Comparison of ENCODE assay signal across 8 cellular contexts in genomic region chr14:70027785-70028428, GRCh38.
A peak's percentile ranks its signal among the peaks of the same experiment; 100 is the strongest.
DNase-seq lines count a peak whose midpoint lies in the region; ATAC-seq and TF ChIP-seq lines count a peak whose summit lies in the region.

No MANE protein-coding gene starts in this region.

- ATAC-seq in left lung = peak; percentile 93
- ATAC-seq in GM18870 (IDR thresholded peaks at IDR 0.05; ENCODE audit: unreplicated experiment) = no peak

- TF ChIP-seq CTCF in left lung (IDR thresholded peaks at IDR 0.05) = peak; percentile 86 to 92

- no peak overlapping the region for H3K4me3 ChIP-seq in left lung

- DNase-seq in NCI-H510A treated with DMSO at 0.1 percent for 48 hours (lab: John Stamatoyannopoulos, UW) = peak; percentile 74
- no peak for DNase-seq in NCI-H510A (lab: John Stamatoyannopoulos, UW)
- DNase-seq in NCI-H1092 treated with DMSO at 0.1 percent for 48 hours (lab: John Stamatoyannopoulos, UW) = peak; percentile 37
- DNase-seq in activated CD4-positive, CD25-positive, alpha-beta regulatory T cell treated with anti-CD3 and anti-CD28 coated beads, Interleukin-2, amount 50 U/mL, for 16 hours (ENCODE audit: low read depth, low spot score) = peak; percentile 24
- DNase-seq in central memory CD4-positive, alpha-beta T cell = peak; percentile 14
- peak; percentile 56 to 88 for DNase-seq in left lung
- DNase-seq in stimulated activated CD4-positive, alpha-beta T cell treated with anti-CD3 and anti-CD28 coated beads, TNF-alpha, amount 100 ng/mL, for 24 hours (ENCODE audit: low read depth in 3 of 3) = peak; percentile 34 to 71 (median 44)

- no peaks in the 10 kb centered on the region for H3K4me1 ChIP-seq in left lung

- H3K27me3 ChIP-seq in left lung = peaks cover 0 to 31% of the 10 kb centered on the region in 2 donors

- H3K27ac ChIP-seq in left lung = no peak overlapping the region

- H3K9me3 ChIP-seq in left lung = no peaks in the 10 kb centered on the region

- no peaks in the 10 kb centered on the region for H3K36me3 ChIP-seq in left lung

- intact Hi-C loops in left lung (cut with DNase I) = loop anchor here (5.0 to 10.0 kb wide), 2 partner anchors 211 to 213 kb away; no protein-coding TSS in a partner anchor
